Comparison of ENCODE assay signal across 28 cellular contexts in genomic region chr14:85542623-85543022, GRCh38. TPM values are rescaled to one million over a fixed set of nuclear protein-coding genes. Genes with fewer than 3 reads are reported as not detected.
"Had no signal": no experiment of that assay in that cellular context is flagged by ENCODE, and none has a peak within 500 bp of the region (broad histone marks: within the 10 kb centered on the region; RNA-seq: fewer than 3 reads in every experiment).

No MANE protein-coding gene starts in this region.

- H3K27ac ChIP-seq: breast epithelium, colonic mucosa, esophagus muscularis mucosa, left lung, ovary, sigmoid colon, skin epidermis, thoracic aorta, upper lobe of left lung had no signal

- H3K27me3 ChIP-seq: breast epithelium, colonic mucosa, esophagus muscularis mucosa, left lung, ovary, sigmoid colon, tibial nerve, upper lobe of left lung had no signal

- H3K9me3 ChIP-seq: breast epithelium, colonic mucosa, esophagus muscularis mucosa, left lung, ovary, sigmoid colon, thoracic aorta, tibial nerve, upper lobe of left lung had no signal

- H3K4me1 ChIP-seq: breast epithelium, colonic mucosa, esophagus muscularis mucosa, left lung, sigmoid colon, upper lobe of left lung had no signal

- H3K36me3 ChIP-seq: breast epithelium, colonic mucosa, esophagus muscularis mucosa, left lung, ovary, sigmoid colon, thoracic aorta, tibial nerve, upper lobe of left lung had no signal

- DNase-seq: caudate nucleus; cerebellar nuclear complex; colonic mucosa; effector memory CD4-positive, alpha-beta T cell; head of caudate nucleus; hypothalamus; left lung; mesendoderm; midbrain; naive thymus-derived CD8-positive, alpha-beta T cell; occipital lobe; ovary; posterior cingulate gyrus; right cardiac atrium; sigmoid colon; stimulated activated CD4-positive, alpha-beta T cell treated with anti-CD3 and anti-CD28 coated beads, Interleukin-15, amount 100 ng/mL, for 24 hours; stimulated activated CD4-positive, alpha-beta T cell treated with anti-CD3 and anti-CD28 coated beads, Interleukin-2, amount 100 ng/mL, for 48 hours; stimulated activated naive B cell treated with anti-CD40 and anti-IgM and Interleukin-4, amounts not matched to agents 10 μg/mL and 1 μg/mL and 100 μg/mL, for 72 hours; upper lobe of left lung had no signal

- FAIRE-seq: endothelial cell of umbilical vein, frontal cortex, keratinocyte, urothelium cell line had no signal

- H3K4me3 ChIP-seq: breast epithelium, colonic mucosa, esophagus muscularis mucosa, left lung, ovary, sigmoid colon, skin epidermis, thoracic aorta, tibial nerve, upper lobe of left lung had no signal

RNA-seq across cellular contexts. Expression of gene FLRT2, which starts 12.7 kb away (rescaled TPM):
- total RNA-seq: naive thymus-derived CD8-positive, alpha-beta T cell had no signal
- polyA plus RNA-seq: naive thymus-derived CD8-positive, alpha-beta T cell had no signal
